ENCODE assay signal across 8 cellular contexts in the genomic region with DNA sequence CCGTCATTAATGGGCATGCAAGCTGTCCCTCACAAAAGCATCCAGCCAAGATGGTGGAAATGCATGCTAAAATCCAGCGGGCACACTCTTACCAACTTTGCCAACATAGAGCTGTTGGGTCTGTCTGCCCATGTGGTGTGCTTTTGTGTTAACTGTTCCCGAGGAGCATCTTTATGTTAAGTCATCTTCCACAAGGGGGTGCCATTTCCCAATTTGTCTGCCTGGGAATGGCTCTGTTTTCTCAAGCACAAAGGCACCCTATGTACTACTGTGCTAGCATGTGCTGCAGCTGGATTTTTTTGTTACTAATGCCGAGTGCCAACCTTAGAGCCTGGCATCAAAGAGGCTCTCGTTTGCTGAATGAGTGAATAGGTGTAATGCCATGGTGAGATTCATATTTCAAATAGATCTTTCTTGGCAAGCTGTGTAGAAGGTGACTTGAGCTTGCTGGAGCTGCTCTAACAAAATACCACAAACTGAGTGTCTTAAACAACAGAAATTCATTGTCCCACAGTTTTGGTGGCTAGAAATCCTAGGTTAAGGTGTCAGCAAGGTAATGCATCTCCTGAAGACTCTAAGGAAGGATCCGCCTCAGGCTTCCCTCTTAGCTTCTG.
DNase-seq lines count a peak whose midpoint lies in the region; ATAC-seq, FAIRE-seq and TF ChIP-seq lines count a peak whose summit lies in the region.

No MANE protein-coding gene starts in this region.

- H3K4me3 ChIP-seq in A549: no peak overlapping the region
- no peak overlapping the region for H3K4me3 ChIP-seq in HFF-Myc (replicated peaks; ENCODE audit: low read depth, low read length)
- H3K4me3 ChIP-seq in LNCaP clone FGC (ENCODE audit: low read depth, low read length): no peak overlapping the region
- no peak overlapping the region for H3K4me3 ChIP-seq in HepG2 (replicated peaks in 1 of 3; ENCODE audit: insufficient read depth in 1 of 3, low read depth in 2 of 3, low read length in 3 of 3)
- H3K4me3 ChIP-seq in thoracic aorta: no peak overlapping the region

- H3K9me3 Mint-ChIP-seq in central memory CD8-positive, alpha-beta T cell: peaks cover 2% of the 10 kb centered on the region

- DNase-seq in A549 (ENCODE audit: low read depth in 1 of 2, low spot score in 1 of 2): peak; percentile 1 to 74
- peak; percentile 22 for DNase-seq in GM10266 (ENCODE audit: extremely low spot score)
- DNase-seq in HFF-Myc (ENCODE audit: extremely low read depth, low read depth): peak; percentile 74
- DNase-seq in LNCaP clone FGC (ENCODE audit: low read depth): peak; percentile 72
- DNase-seq in RKO (ENCODE audit: low spot score): peak; percentile 69
- no peak for DNase-seq in central memory CD8-positive, alpha-beta T cell (ENCODE audit: low spot score in 2 of 2)
- peak; percentile 62 for DNase-seq in HepG2 (ENCODE audit: low spot score)
- no peak for DNase-seq in thoracic aorta (ENCODE audit: low spot score)

- TF ChIP-seq CTCF in A549 (IDR thresholded peaks at IDR 0.05) (peak; percentile 49), GM10266 (IDR thresholded peaks at IDR 0.05; ENCODE audit: control insufficient read depth, insufficient read depth, low read depth, missing control alignments) (peak; percentile 51), HFF-Myc (IDR thresholded peaks at IDR 0.05; ENCODE audit: low read depth, low read length, missing control alignments) (peak; percentile 66), LNCaP clone FGC (IDR thresholded peaks at IDR 0.05; ENCODE audit: control insufficient read depth, extremely low read depth, insufficient read depth) (peak; percentile 75), HepG2 (CRISPR knock-in tag; IDR thresholded peaks at IDR 0.05) (peak; percentile 81), thoracic aorta (IDR thresholded peaks at IDR 0.05) (peak; percentile 40)

- peak; percentile 99 to 100 for ATAC-seq in A549
- ATAC-seq in central memory CD8-positive, alpha-beta T cell (replicated peaks; ENCODE audit: extremely low read depth, poor library complexity, severe bottlenecking): peak; percentile 14
- peak; percentile 100 for ATAC-seq in HepG2
- ATAC-seq in thoracic aorta (ENCODE audit: insufficient number of reproducible peaks, low FRiP score, low read depth): no peak

- H3K4me1 Mint-ChIP-seq in central memory CD8-positive, alpha-beta T cell: no peaks in the 10 kb centered on the region

- no peak overlapping the region for H3K9ac ChIP-seq in HepG2 (ENCODE audit: insufficient read depth, low read depth, low read length)

- no peak overlapping the region for H3K27ac Mint-ChIP-seq in central memory CD8-positive, alpha-beta T cell (ENCODE audit: low read depth)

- no peaks in the 10 kb centered on the region for H3K79me2 ChIP-seq in HepG2 (ENCODE audit: insufficient read depth, low read length)

- CTCF ChIA-PET in A549 (lab: Yijun Ruan, JAX) (interaction anchor here (0.9 to 1.7 kb wide), 4 partner anchors 9 to 17 kb away, joined by 3 to 6 read pairs (median 4); no protein-coding TSS in a partner anchor), HepG2 (lab: Yijun Ruan, JAX; ENCODE audit: low intra/inter-chr PET ratio, low total read pairs) (no interaction called here)

- no peaks in the 10 kb centered on the region for H3K27me3 ChIP-seq in HepG2 (ENCODE audit: control insufficient read depth in 1 of 2, insufficient read depth in 2 of 2, low read length in 2 of 2)
- H3K27me3 ChIP-seq in thoracic aorta (replicated peaks; ENCODE audit: insufficient read depth): no peaks in the 10 kb centered on the region

- in situ Hi-C loops in HepG2 (cut with HindIII; ENCODE audit: extremely low pct_ligation_motif_present, low pct_unique_long_range_greater_than_20kb): no loop called here

- H3K4me2 ChIP-seq in A549: no peak overlapping the region
- H3K4me2 ChIP-seq in HepG2 (ENCODE audit: low read depth, low read length): no peak overlapping the region

- intact Hi-C loops in HepG2 (cut with micrococcal nuclease; ENCODE audit: unreplicated experiment): loop anchor here (1.0 to 2.0 kb wide), 2 partner anchors 120 to 1970 kb away; no protein-coding TSS in a partner anchor

- H3K36me3 ChIP-seq in HepG2 (replicated peaks in 1 of 2; ENCODE audit: control insufficient read depth in 1 of 2, insufficient read depth in 2 of 2, low read length in 2 of 2) (no peaks in the 10 kb centered on the region), thoracic aorta (no peaks in the 10 kb centered on the region)

- FAIRE-seq in A549 (lab: Jason Lieb, UNC) (no peak), HepG2 (lab: Jason Lieb, UNC) (peak; percentile 86)

- peak; percentile 54 to 72 for TF ChIP-seq RAD21 in A549 (conservative IDR thresholded peaks at IDR 0.05 in 1 of 2, IDR thresholded peaks at IDR 0.05 in 1 of 2)
- peak; percentile 51; the same call in 1 of the 2 replicates for TF ChIP-seq RAD21 in HepG2 (CRISPR knock-in tag; IDR thresholded peaks at IDR 0.05)

- H3K27ac ChIP-seq in A549: no peak overlapping the region
- no peak overlapping the region for H3K27ac ChIP-seq in HepG2 (ENCODE audit: extremely low read length, insufficient read depth, low read length)
- H3K27ac ChIP-seq in thoracic aorta: no peak overlapping the region

- H3K27me3 Mint-ChIP-seq in central memory CD8-positive, alpha-beta T cell: no peaks in the 10 kb centered on the region

- H2AFZ ChIP-seq in HepG2 (ENCODE audit: low read length): no peak overlapping the region

- WGBS in A549 (ENCODE audit: missing lambda C conversion rate): 6% methylated on average over 6 of the region's 6 CpGs
- 17% methylated on average over 6 of the region's 6 CpGs for WGBS in HepG2 (ENCODE audit: low lambda C conversion rate)

- BruUV-seq in HepG2 (replicated peaks; lab: Mats Ljungman, UMichigan): no TSS peak

- POLR2A ChIA-PET in A549 (lab: Yijun Ruan, JAX): no interaction called here
- POLR2A ChIA-PET in HepG2 (lab: Yijun Ruan, JAX): no interaction called here

- TF ChIP-seq POLR2A in A549 (IDR thresholded peaks at IDR 0.05; ENCODE audit: low read length) (no peak), HepG2 (IDR thresholded peaks at IDR 0.05; ENCODE audit: insufficient read depth in 1 of 2, low read depth in 2 of 2, low read length in 2 of 2) (no peak)

- H3K36me3 Mint-ChIP-seq in central memory CD8-positive, alpha-beta T cell (ENCODE audit: insufficient read depth): no peaks in the 10 kb centered on the region

- TF ChIP-seq EP300 in A549 (IDR thresholded peaks at IDR 0.05): no peak
- TF ChIP-seq EP300 in HepG2 (IDR thresholded peaks at IDR 0.05; ENCODE audit: low read depth in 2 of 2, low read length in 2 of 2): no peak
- no peak for TF ChIP-seq EP300 in HepG2 (CRISPR knock-in tag; IDR thresholded peaks at IDR 0.05; ENCODE audit: borderline replicate concordance)

- H3K9me3 ChIP-seq in A549 (no peaks in the 10 kb centered on the region), HepG2 (ENCODE audit: low read length) (no peaks in the 10 kb centered on the region), thoracic aorta (no peaks in the 10 kb centered on the region)

- H3K4me1 ChIP-seq in A549: no peaks in the 10 kb centered on the region
- no peaks in the 10 kb centered on the region for H3K4me1 ChIP-seq in HepG2 (ENCODE audit: insufficient read depth, low read length)
- no peaks in the 10 kb centered on the region for H3K4me1 ChIP-seq in thoracic aorta (ENCODE audit: control insufficient read depth in 1 of 2, low read depth in 2 of 2)

- no peak overlapping the region for H3K4me3 Mint-ChIP-seq in central memory CD8-positive, alpha-beta T cell

- H4K20me1 ChIP-seq in HepG2 (ENCODE audit: insufficient read depth, low read length): no peaks in the 10 kb centered on the region

TF ChIP-seq in A549, 52 proteins besides CTCF, POLR2A, EP300 and RAD21:
- TF ChIP-seq, protein P1, sequence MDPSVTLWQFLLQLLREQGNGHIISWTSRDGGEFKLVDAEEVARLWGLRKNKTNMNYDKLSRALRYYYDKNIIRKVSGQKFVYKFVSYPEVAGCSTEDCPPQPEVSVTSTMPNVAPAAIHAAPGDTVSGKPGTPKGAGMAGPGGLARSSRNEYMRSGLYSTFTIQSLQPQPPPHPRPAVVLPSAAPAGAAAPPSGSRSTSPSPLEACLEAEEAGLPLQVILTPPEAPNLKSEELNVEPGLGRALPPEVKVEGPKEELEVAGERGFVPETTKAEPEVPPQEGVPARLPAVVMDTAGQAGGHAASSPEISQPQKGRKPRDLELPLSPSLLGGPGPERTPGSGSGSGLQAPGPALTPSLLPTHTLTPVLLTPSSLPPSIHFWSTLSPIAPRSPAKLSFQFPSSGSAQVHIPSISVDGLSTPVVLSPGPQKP (IDR thresholded peaks at IDR 0.05; ENCODE audit: low read depth, low read length): no peak
- TF ChIP-seq SMC3 (IDR thresholded peaks at IDR 0.05): peak; percentile 54; the same call in 2 of the 3 replicates
- TF ChIP-seq GATA3 (IDR thresholded peaks at IDR 0.05; ENCODE audit: borderline replicate concordance): no peak
- TF ChIP-seq NPAS2 (CRISPR knock-in tag; IDR thresholded peaks at IDR 0.05; ENCODE audit: borderline replicate concordance): no peak

TF ChIP-seq in HepG2, 621 proteins besides CTCF, POLR2A, EP300 and RAD21:
- TF ChIP-seq STAG1 (CRISPR knock-in tag; IDR thresholded peaks at IDR 0.05): peak; percentile 79
- TF ChIP-seq SMC3 (IDR thresholded peaks at IDR 0.05; ENCODE audit: low read length): peak; percentile 41; the same call in 1 of the 2 replicates
- TF ChIP-seq ZNF432 (CRISPR knock-in tag; IDR thresholded peaks at IDR 0.05; ENCODE audit: borderline replicate concordance): no peak

Comparison
In these comparisons a context has a peak if more than half of its experiments do, and no peak if none do; other contexts are left out.
1. DNase-seq: peak in A549 (2 of 2), GM10266 (single experiment), HFF-Myc (single experiment), LNCaP clone FGC (single experiment), RKO (single experiment) and HepG2 (single experiment); none in central memory CD8-positive, alpha-beta T cell (0 of 2) and thoracic aorta (single experiment).
2. Peak in every context shown above with its lines, with median percentiles within 50 percentile points of each other: CTCF ChIP-seq.